Comparison of ENCODE assay signal across 14 cellular contexts in the genomic region with DNA sequence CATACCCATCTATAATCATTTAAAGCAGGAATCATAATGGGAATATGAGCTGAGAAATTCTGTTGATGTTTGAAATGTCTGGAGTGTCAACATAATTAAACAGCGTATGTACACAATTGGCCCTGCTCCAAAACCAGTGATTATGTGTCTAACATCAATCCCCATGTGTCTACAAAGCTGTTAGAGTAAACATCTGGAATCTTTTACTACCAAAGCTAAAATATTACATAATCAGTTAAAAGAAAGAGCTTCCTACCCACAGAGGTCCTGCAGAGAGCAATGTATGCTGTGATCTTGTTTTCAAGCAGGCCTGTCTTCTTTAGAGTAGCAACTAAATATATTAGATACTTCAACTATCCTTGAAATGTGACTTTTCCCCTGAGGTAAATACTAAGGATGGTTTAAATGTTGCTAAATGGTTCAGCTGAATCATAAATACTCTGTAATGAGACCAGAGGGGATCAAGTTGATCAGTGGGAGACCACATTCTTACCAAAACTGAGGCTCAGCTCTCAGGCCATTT.
DNase-seq lines count a peak whose midpoint lies in the region; TF ChIP-seq lines count a peak whose summit lies in the region.
"Had no signal": no experiment of that assay in that cellular context is flagged by ENCODE, and none has a peak within 500 bp of the region (broad histone marks: within the 10 kb centered on the region; RNA-seq: fewer than 3 reads in every experiment).

No MANE protein-coding gene starts in this region.

- intact Hi-C loops in ascending aorta (cut with DNase I) = no loop called here

- H3K27me3 ChIP-seq in ascending aorta (no peaks in the 10 kb centered on the region), HAP-1 (ENCODE audit: low read depth) (no peaks in the 10 kb centered on the region)
- H3K27me3 ChIP-seq: gastrocnemius medialis, suprapubic skin had no signal

- peak; percentile 71 for DNase-seq in DMS53 treated with DMSO at 0.1 percent for 48 hours (lab: John Stamatoyannopoulos, UW; ENCODE audit: unreplicated experiment)
- DNase-seq in HuH-7 (ENCODE audit: low spot score) = peak; percentile 64
- DNase-seq in ascending aorta (ENCODE audit: low spot score in 2 of 2) = no peak
- no peak for DNase-seq in 8988T
- DNase-seq in HAP-1 (ENCODE audit: low spot score in 2 of 2) = no peak
- DNase-seq in GOT3 (lab: John Stamatoyannopoulos, UW) = no peak
- DNase-seq: activated CD8-positive, alpha-beta memory T cell treated with anti-CD3 and anti-CD28 coated beads, Interleukin-2, amount 10 ng/mL, durations not matched to agents 7 days and 5 days; gastrocnemius medialis; kidney glomerular epithelial cell; nephron progenitor cell had no signal

- peak overlapping the region in 2 of 3 experiments; percentile 51 to 60 for H3K27ac Mint-ChIP-seq in nephron
- H3K27ac Mint-ChIP-seq: activated CD8-positive, alpha-beta memory T cell treated with anti-CD3 and anti-CD28 coated beads, Interleukin-2, amount 10 ng/mL, durations not matched to agents 7 days and 5 days; activated naive CD8-positive, alpha-beta T cell; dendritic cell treated with granulocyte-macrophage colony-stimulating factor and Interleukin-4, amounts not matched to agents 40 ng/mL and 50 ng/mL, for 4 days; nephron progenitor cell had no signal

- H3K4me3 ChIP-seq in ascending aorta (no peak overlapping the region), HAP-1 (no peak overlapping the region)
- H3K4me3 ChIP-seq: gastrocnemius medialis, suprapubic skin had no signal

- in situ Hi-C loops in HAP-1 (cut with MboI; ENCODE audit: low sequenced_read_pairs) = loop anchor here (25.0 kb wide), 1 partner anchor 470 kb away; a partner anchor contains a TSS

- no peaks in the 10 kb centered on the region for H3K36me3 Mint-ChIP-seq in nephron (ENCODE audit: low read depth)
- H3K36me3 Mint-ChIP-seq: activated CD8-positive, alpha-beta memory T cell treated with anti-CD3 and anti-CD28 coated beads, Interleukin-2, amount 10 ng/mL, durations not matched to agents 7 days and 5 days; activated naive CD8-positive, alpha-beta T cell had no signal

- no peaks in the 10 kb centered on the region for H3K9me3 ChIP-seq in ascending aorta
- no peaks in the 10 kb centered on the region for H3K9me3 ChIP-seq in HAP-1
- H3K9me3 ChIP-seq: gastrocnemius medialis, suprapubic skin had no signal

- H3K4me1 ChIP-seq in ascending aorta (peaks cover 0 to 57% of the 10 kb centered on the region in 2 donors), HAP-1 (peaks cover 2% of the 10 kb centered on the region; the same call in 1 of the 2 replicates)

- no peaks in the 10 kb centered on the region for H3K9me3 Mint-ChIP-seq in nephron
- H3K9me3 Mint-ChIP-seq: dendritic cell treated with granulocyte-macrophage colony-stimulating factor and Interleukin-4, amounts not matched to agents 40 ng/mL and 50 ng/mL, for 4 days; nephron progenitor cell had no signal

- H3K27ac ChIP-seq in ascending aorta = peak overlapping the region; percentile 30 to 43
- H3K27ac ChIP-seq: gastrocnemius medialis, suprapubic skin had no signal

- peaks cover 44% of the 10 kb centered on the region for H3K4me1 Mint-ChIP-seq in nephron
- H3K4me1 Mint-ChIP-seq: activated CD8-positive, alpha-beta memory T cell treated with anti-CD3 and anti-CD28 coated beads, Interleukin-2, amount 10 ng/mL, durations not matched to agents 7 days and 5 days had no signal

- H3K4me3 Mint-ChIP-seq in nephron = no peak overlapping the region
- H3K4me3 Mint-ChIP-seq: activated CD8-positive, alpha-beta memory T cell treated with anti-CD3 and anti-CD28 coated beads, Interleukin-2, amount 10 ng/mL, durations not matched to agents 7 days and 5 days; activated naive CD8-positive, alpha-beta T cell; dendritic cell treated with granulocyte-macrophage colony-stimulating factor and Interleukin-4, amounts not matched to agents 40 ng/mL and 50 ng/mL, for 4 days; nephron progenitor cell had no signal

- no peak for TF ChIP-seq CTCF in ascending aorta (IDR thresholded peaks at IDR 0.05)
- TF ChIP-seq CTCF in nephron (IDR thresholded peaks at IDR 0.05; ENCODE audit: unreplicated experiment in 3 of 3) = no peak

- no peaks in the 10 kb centered on the region for H3K27me3 Mint-ChIP-seq in nephron (ENCODE audit: low read depth)
- H3K27me3 Mint-ChIP-seq: activated naive CD8-positive, alpha-beta T cell; dendritic cell treated with granulocyte-macrophage colony-stimulating factor and Interleukin-4, amounts not matched to agents 40 ng/mL and 50 ng/mL, for 4 days had no signal

- H3K36me3 ChIP-seq in ascending aorta (no peaks in the 10 kb centered on the region), HAP-1 (replicated peaks) (no peaks in the 10 kb centered on the region)
- H3K36me3 ChIP-seq: gastrocnemius medialis, suprapubic skin had no signal

Comparison
In these comparisons a context has a peak if more than half of its experiments do, and no peak if none do; other contexts are left out.
1. DNase-seq: peak in DMS53 treated with DMSO at 0.1 percent for 48 hours (single experiment) and HuH-7 (single experiment); none in ascending aorta (0 of 2), 8988T (single experiment), HAP-1 (0 of 2) and GOT3 (single experiment).